In the genomic region with DNA sequence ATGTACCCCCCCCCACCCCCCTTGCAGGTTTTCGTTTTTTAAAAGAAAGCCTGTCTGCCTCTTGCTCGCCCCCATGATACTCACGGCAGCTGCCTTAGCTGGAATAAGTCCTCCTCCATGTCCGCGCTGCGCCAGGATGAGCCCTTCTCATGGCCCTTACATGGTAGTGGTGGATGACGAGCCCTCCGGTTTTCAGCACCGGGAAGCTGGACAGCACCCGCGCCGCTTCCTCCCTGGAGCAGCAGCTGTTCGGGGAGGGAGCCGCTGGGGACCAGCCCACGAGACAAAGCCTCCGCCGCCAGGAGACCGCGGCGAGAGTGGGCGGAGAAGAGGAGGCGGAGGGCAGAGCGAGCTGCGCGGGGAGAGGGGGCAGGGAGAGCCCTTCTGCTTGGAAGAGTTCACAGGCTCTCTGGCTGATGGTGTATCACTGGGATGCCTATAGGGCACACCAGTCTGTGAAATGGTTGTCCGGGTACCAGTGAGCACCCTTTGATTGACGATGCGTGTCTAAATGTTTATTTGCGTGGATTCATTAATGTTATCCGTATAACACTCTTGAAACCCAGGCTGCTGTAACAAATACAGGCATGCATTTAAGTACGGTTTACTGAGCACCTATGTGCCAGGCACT, we compare ENCODE assay signal across 8 cellular contexts. TPM values are rescaled to one million over a fixed set of nuclear protein-coding genes. Genes with fewer than 3 reads are reported as not detected.
DNase-seq lines count a peak whose midpoint lies in the region; ATAC-seq and TF ChIP-seq lines count a peak whose summit lies in the region.

A gene with protein sequence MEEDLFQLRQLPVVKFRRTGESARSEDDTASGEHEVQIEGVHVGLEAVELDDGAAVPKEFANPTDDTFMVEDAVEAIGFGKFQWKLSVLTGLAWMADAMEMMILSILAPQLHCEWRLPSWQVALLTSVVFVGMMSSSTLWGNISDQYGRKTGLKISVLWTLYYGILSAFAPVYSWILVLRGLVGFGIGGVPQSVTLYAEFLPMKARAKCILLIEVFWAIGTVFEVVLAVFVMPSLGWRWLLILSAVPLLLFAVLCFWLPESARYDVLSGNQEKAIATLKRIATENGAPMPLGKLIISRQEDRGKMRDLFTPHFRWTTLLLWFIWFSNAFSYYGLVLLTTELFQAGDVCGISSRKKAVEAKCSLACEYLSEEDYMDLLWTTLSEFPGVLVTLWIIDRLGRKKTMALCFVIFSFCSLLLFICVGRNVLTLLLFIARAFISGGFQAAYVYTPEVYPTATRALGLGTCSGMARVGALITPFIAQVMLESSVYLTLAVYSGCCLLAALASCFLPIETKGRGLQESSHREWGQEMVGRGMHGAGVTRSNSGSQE (minus strand): TSS at position 319 of the 631 bp plus-strand sequence. CDS start 200 bp downstream, at position 119.

- H3K4ac ChIP-seq in mesenchymal stem cell (ENCODE audit: low read depth in 1 of 2, low read length in 2 of 2), result no peak within 1 kb of the TSS

- H4K91ac ChIP-seq in mesenchymal stem cell (ENCODE audit: low read length), result no peak within 1 kb of the TSS

- H3K27me3 ChIP-seq in HCT116 (ENCODE audit: insufficient read depth, low read length) (peaks cover 16% of the 10 kb centered on the region), mesenchymal stem cell (ENCODE audit: control insufficient read depth in 1 of 2, insufficient read depth in 1 of 2, low read length in 2 of 2) (no peaks in the 10 kb centered on the region)

- no peaks in the 10 kb centered on the region for H3K79me2 ChIP-seq in HCT116 (ENCODE audit: insufficient read depth, low read length)

- DNase-seq in ACHN, result peak; percentile 95
- DNase-seq in HCT116 (ENCODE audit: low read depth, low spot score), result peak; percentile 29
- peak; percentile 76 for DNase-seq in NCI-H460 (ENCODE audit: extremely low read depth, low read depth)
- peak; percentile 61 for DNase-seq in activated CD8-positive, alpha-beta memory T cell treated with anti-CD3 and anti-CD28 coated beads for 24 hours
- DNase-seq in epithelial cell of prostate (ENCODE audit: low read depth, low spot score), result peak; percentile 2
- DNase-seq in mesenchymal stem cell, result peak; percentile 84
- DNase-seq in stimulated activated naive B cell treated with anti-CD40 and anti-IgM and Interleukin-4, amounts not matched to agents 10 μg/mL and 1 μg/mL and 100 μg/mL, for 72 hours, result peak; percentile 3

- H3K4me3 Mint-ChIP-seq in stimulated activated naive B cell treated with anti-CD40 and anti-IgM and Interleukin-4, amounts not matched to agents 10 μg/mL and 1 μg/mL and 100 μg/mL, for 72 hours, result no peak within 1 kb of the TSS

- ATAC-seq in HCT116 (peak; percentile 98), HG02798 (IDR thresholded peaks at IDR 0.05; ENCODE audit: poor library complexity, unreplicated experiment) (no peak)
- ATAC-seq in stimulated activated naive B cell treated with anti-CD40 and anti-IgM and Interleukin-4, amounts not matched to agents 10 μg/mL and 1 μg/mL and 100 μg/mL, for 72 hours (replicated peaks), result peak; percentile 33 to 43

- BruUV-seq in HCT116 (replicated peaks; lab: Mats Ljungman, UMichigan), result no TSS peak

- 10% methylated on average over 31 of the region's 31 CpGs for WGBS in mesenchymal stem cell

- H3K27me3 Mint-ChIP-seq in stimulated activated naive B cell treated with anti-CD40 and anti-IgM and Interleukin-4, amounts not matched to agents 10 μg/mL and 1 μg/mL and 100 μg/mL, for 72 hours, result peaks cover 38 to 43% of the 10 kb centered on the region in 2 donors

- TF ChIP-seq CTCF in HCT116 (IDR thresholded peaks at IDR 0.05 in 2 of 3, conservative IDR thresholded peaks at IDR 0.05 in 1 of 3; ENCODE audit: borderline replicate concordance in 1 of 3, insufficient read depth in 1 of 3, low read depth in 2 of 3, low read length in 2 of 3), result no peak

- no peak for TF ChIP-seq RAD21 in HCT116 (IDR thresholded peaks at IDR 0.05; ENCODE audit: low read depth)

- H2AFZ ChIP-seq in HCT116 (ENCODE audit: low read depth, low read length, poor library complexity, severe bottlenecking) (no peak within 1 kb of the TSS), mesenchymal stem cell (ENCODE audit: low read depth, low read length) (peak within 1 kb of the TSS; percentile 71)

- H3K36me3 Mint-ChIP-seq in stimulated activated naive B cell treated with anti-CD40 and anti-IgM and Interleukin-4, amounts not matched to agents 10 μg/mL and 1 μg/mL and 100 μg/mL, for 72 hours, result no peaks in the 10 kb centered on the region

- peak within 1 kb of the TSS; percentile 49 for H3K4me2 ChIP-seq in HCT116 (ENCODE audit: low read length)
- peak within 1 kb of the TSS; percentile 82 for H3K4me2 ChIP-seq in mesenchymal stem cell (ENCODE audit: low read length, poor library complexity, severe bottlenecking)

- H3K9me3 Mint-ChIP-seq in stimulated activated naive B cell treated with anti-CD40 and anti-IgM and Interleukin-4, amounts not matched to agents 10 μg/mL and 1 μg/mL and 100 μg/mL, for 72 hours, result no peaks in the 10 kb centered on the region

- H4K20me1 ChIP-seq in HCT116 (ENCODE audit: insufficient read depth), result no peaks in the 10 kb centered on the region

- no peak within 1 kb of the TSS for H3K23ac ChIP-seq in mesenchymal stem cell (ENCODE audit: low read length in 2 of 2)

- H4K8ac ChIP-seq in mesenchymal stem cell (ENCODE audit: low read length), result no peak within 1 kb of the TSS

- no peak within 1 kb of the TSS for H2BK120ac ChIP-seq in mesenchymal stem cell (ENCODE audit: low read depth, low read length)

- H3K27ac ChIP-seq in HCT116 (ENCODE audit: low read depth, low read length) (no peak within 1 kb of the TSS), epithelial cell of prostate (no peak within 1 kb of the TSS), mesenchymal stem cell (ENCODE audit: low read length, poor library complexity, severe bottlenecking) (no peak within 1 kb of the TSS)

- RAD21 ChIA-PET in HCT116 (lab: Charles Lee; ENCODE audit: low non-redundant PET in 1 of 2, low total read pairs in 2 of 2, uncharacterized antibody in 2 of 2, unreplicated experiment in 2 of 2), result interaction anchor here in 1 of 2 experiments (0.6 kb wide), 1 partner anchor 1345 kb away, joined by 5 read pairs; no protein-coding TSS in a partner anchor

- H2BK15ac ChIP-seq in mesenchymal stem cell (ENCODE audit: low read depth, poor library complexity, severe bottlenecking), result no peak within 1 kb of the TSS

- no peaks in the 10 kb centered on the region for H3K9me3 ChIP-seq in HCT116 (ENCODE audit: control insufficient read depth in 1 of 2, insufficient read depth in 1 of 2, low read depth in 1 of 2, low read length in 2 of 2)
- H3K9me3 ChIP-seq in mesenchymal stem cell (ENCODE audit: control insufficient read depth, low read length), result no peaks in the 10 kb centered on the region

- no peaks in the 10 kb centered on the region for H3K36me3 ChIP-seq in HCT116 (ENCODE audit: control insufficient read depth in 1 of 2, insufficient read depth in 2 of 2, low read length in 2 of 2)
- H3K36me3 ChIP-seq in mesenchymal stem cell (ENCODE audit: control insufficient read depth in 1 of 2, insufficient read depth in 2 of 2, low read depth in 1 of 2, low read length in 2 of 2), result no peaks in the 10 kb centered on the region

- H3K4me3 ChIP-seq in HCT116 (replicated peaks in 1 of 2; ENCODE audit: low read depth in 1 of 2, low read length in 2 of 2) (no peak within 1 kb of the TSS), mesenchymal stem cell (ENCODE audit: insufficient read depth in 1 of 2, low read depth in 1 of 2, low read length in 2 of 2) (peak within 1 kb of the TSS in 1 of 2 experiments; percentile 61)

- no peak within 1 kb of the TSS for H3K18ac ChIP-seq in mesenchymal stem cell (ENCODE audit: low read depth in 1 of 2, low read length in 2 of 2)

- CTCF ChIA-PET in HCT116 (lab: Charles Lee), result no interaction called here

- H2BK12ac ChIP-seq in mesenchymal stem cell (ENCODE audit: low read length in 2 of 2), result no peak within 1 kb of the TSS

- POLR2A ChIA-PET in HCT116 (lab: Charles Lee), result no interaction called here

- H3K9me2 ChIP-seq in HCT116 (ENCODE audit: insufficient read depth), result no peaks in the 10 kb centered on the region

- no peaks in the 10 kb centered on the region for H3K79me1 ChIP-seq in mesenchymal stem cell (replicated peaks; ENCODE audit: low read length, poor library complexity, severe bottlenecking)

- TF ChIP-seq POLR2A in HCT116 (IDR thresholded peaks at IDR 0.05; ENCODE audit: borderline replicate concordance, extremely low read depth, insufficient read depth, insufficient read length), result no peak

- H3K4me1 ChIP-seq in HCT116 (ENCODE audit: control insufficient read depth in 1 of 2, insufficient read depth in 2 of 2, low read length in 2 of 2) (peaks cover 0 to 4% of the 10 kb centered on the region in 2 experiments; a peak in 1 of 4 replicates), mesenchymal stem cell (ENCODE audit: control insufficient read depth, insufficient read depth, low read depth, low read length) (peaks cover 4% of the 10 kb centered on the region)

- peaks cover 3 to 7% of the 10 kb centered on the region in 2 donors for H3K4me1 Mint-ChIP-seq in stimulated activated naive B cell treated with anti-CD40 and anti-IgM and Interleukin-4, amounts not matched to agents 10 μg/mL and 1 μg/mL and 100 μg/mL, for 72 hours

- H2BK5ac ChIP-seq in mesenchymal stem cell (ENCODE audit: low read depth, low read length, poor library complexity, severe bottlenecking), result no peak within 1 kb of the TSS

- H3K14ac ChIP-seq in mesenchymal stem cell (ENCODE audit: low read length in 2 of 2), result no peak within 1 kb of the TSS

- H3K9ac ChIP-seq in HCT116 (ENCODE audit: low read length) (no peak within 1 kb of the TSS), mesenchymal stem cell (ENCODE audit: low read length) (no peak within 1 kb of the TSS)

- no peak within 1 kb of the TSS for H2AK5ac ChIP-seq in mesenchymal stem cell (ENCODE audit: low read length, severe bottlenecking)

- H3K27ac Mint-ChIP-seq in stimulated activated naive B cell treated with anti-CD40 and anti-IgM and Interleukin-4, amounts not matched to agents 10 μg/mL and 1 μg/mL and 100 μg/mL, for 72 hours, result no peak within 1 kb of the TSS

- in situ Hi-C loops in ACHN (cut with HindIII; ENCODE audit: low pct_ligation_motif_present, low pct_unique_long_range_greater_than_20kb, low sequenced_read_pairs), result no loop called here

- intact Hi-C loops in HCT116 (cut with micrococcal nuclease), result no loop called here

TF ChIP-seq in HCT116, 20 proteins besides CTCF, POLR2A, EP300 and RAD21 (continues in another document):
- TF ChIP-seq EGR1 (IDR thresholded peaks at IDR 0.05; ENCODE audit: low read depth) (peak; percentile 29; the same call in 1 of the 2 replicates), JUND (IDR thresholded peaks at IDR 0.05) (0 out of 2 replicates have a peak, but pooled peaks have one; percentile 12), SP1 (IDR thresholded peaks at IDR 0.05; ENCODE audit: low read depth) (no peak), ZFX (IDR thresholded peaks at IDR 0.05) (no peak), CBX3 (IDR thresholded peaks at IDR 0.05; ENCODE audit: low read depth) (peak; percentile 64; the same call in 1 of the 2 replicates)

RNA-seq across cellular contexts. Expression of the gene that starts here (rescaled TPM):
- 0.47 TPM for total RNA-seq in HCT116 (2021; ENCODE audit: unreplicated experiment)
- polyA plus RNA-seq in HCT116 (2012), result 0.05 and 0.07 TPM in 2 replicates
- not detected in 2 replicates for total RNA-seq in NCI-H460 (2014; rRNA removed; shearing (Covaris generic))
- not detected in 2 replicates for polyA plus RNA-seq in NCI-H460 (2014; cell fraction: nucleus; rRNA removed)
- not detected for polyA plus RNA-seq in mesenchymal stem cell (2013, experiment 1 of 2)
- not detected for polyA plus RNA-seq in mesenchymal stem cell (2013, experiment 2 of 2)

Comparison
In these comparisons a context has a peak if more than half of its experiments do, and no peak if none do; other contexts are left out.
1. Peak in DNase-seq, ATAC-seq and H3K4me2 ChIP-seq in HCT116; RNA of the gene not detected or under 1 TPM.
2. Peak in DNase-seq in NCI-H460; RNA of the gene not detected or under 1 TPM.
3. DNase-seq: peak in every context shown above with its lines; median percentile 95 in ACHN; 84 in mesenchymal stem cell; 76 in NCI-H460; 61 in activated CD8-positive, alpha-beta memory T cell treated with anti-CD3 and anti-CD28 coated beads for 24 hours; 29 in HCT116; 3 in stimulated activated naive B cell treated with anti-CD40 and anti-IgM and Interleukin-4, amounts not matched to agents 10 μg/mL and 1 μg/mL and 100 μg/mL, for 72 hours; 2 in epithelial cell of prostate.